Comparison of ENCODE assay signal across 1 cellular context in the genomic region with DNA sequence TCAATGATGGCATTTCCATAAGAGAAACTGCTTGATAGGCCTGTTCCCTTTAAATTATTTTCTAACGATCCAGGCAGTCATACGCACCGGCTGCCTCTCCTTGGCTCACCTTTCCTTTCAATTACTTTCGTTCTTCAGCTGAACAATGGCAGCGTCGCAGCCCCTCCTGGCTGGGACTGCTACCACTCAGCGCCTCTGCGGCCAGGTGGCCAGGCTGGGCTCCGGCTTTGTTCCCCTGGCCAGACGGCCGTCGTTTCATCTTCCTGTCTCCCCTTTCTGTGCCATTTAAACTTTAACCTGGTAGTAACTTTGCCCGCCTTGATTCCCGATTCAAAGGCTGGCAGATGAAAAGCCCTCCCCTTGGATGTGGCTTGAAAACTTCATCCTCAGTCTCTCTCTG.
TF ChIP-seq lines count a peak whose summit lies in the region.

No MANE protein-coding gene starts in this region.

TF ChIP-seq in endothelial cell of umbilical vein, 7 proteins besides CTCF, POLR2A, EP300 and RAD21:
- TF ChIP-seq JUN (IDR thresholded peaks at IDR 0.05; ENCODE audit: borderline replicate concordance, insufficient read depth, insufficient read length, low read depth), result no peak
- TF ChIP-seq MYC (IDR thresholded peaks at IDR 0.05; ENCODE audit: low read depth, low read length), result no peak
- no peak for TF ChIP-seq GATA2 (IDR thresholded peaks at IDR 0.05; ENCODE audit: insufficient read depth, insufficient read length, low read depth, low read length)
- TF ChIP-seq, protein P1, sequence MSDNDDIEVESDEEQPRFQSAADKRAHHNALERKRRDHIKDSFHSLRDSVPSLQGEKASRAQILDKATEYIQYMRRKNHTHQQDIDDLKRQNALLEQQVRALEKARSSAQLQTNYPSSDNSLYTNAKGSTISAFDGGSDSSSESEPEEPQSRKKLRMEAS (IDR thresholded peaks at IDR 0.05; ENCODE audit: insufficient read depth, insufficient read length), result no peak
- TF ChIP-seq POLR2AphosphoS5 (IDR thresholded peaks at IDR 0.05; ENCODE audit: insufficient read depth, low read depth, low read length), result no peak
- TF ChIP-seq EZH2 (IDR thresholded peaks at IDR 0.05; ENCODE audit: borderline replicate concordance, low read depth, low read length, severe bottlenecking), result no peak
- no peak for TF ChIP-seq FOS (IDR thresholded peaks at IDR 0.05; ENCODE audit: borderline replicate concordance, insufficient read depth, low read length)
